Comparison of ENCODE assay signal across 27 cellular contexts in genomic region chr6:139834232-139834631, GRCh38.
"Had no signal": no experiment of that assay in that cellular context is flagged by ENCODE, and none has a peak within 500 bp of the region (broad histone marks: within the 10 kb centered on the region; RNA-seq: fewer than 3 reads in every experiment).

No MANE protein-coding gene starts in this region.

- H3K4me2 ChIP-seq: SK-N-SH had no signal

- H3K36me3 ChIP-seq: SJCRH30, WERI-Rb-1 had no signal

- H3K4me3 ChIP-seq: SJCRH30 had no signal

- H3K9me3 ChIP-seq: SJCRH30, SK-N-SH had no signal

- DNase-seq: activated CD4-positive, alpha-beta memory T cell treated with anti-CD3 and anti-CD28 coated beads, Interleukin-2, amount 10 ng/mL, durations not matched to agents 7 days and 5 days; activated CD4-positive, alpha-beta T cell treated with anti-CD3 and anti-CD28 coated beads for 36 hours; activated CD4-positive, alpha-beta T cell treated with anti-CD3 and anti-CD28 coated beads, Interleukin-2, amount 50 U/mL, for 1 hour; activated gamma-delta T cell; activated naive CD4-positive, alpha-beta T cell treated with anti-CD3 and anti-CD28 coated beads for 36 hours; activated T-cell treated with anti-CD3 and anti-CD28 coated beads for 4 hours; activated T-cell treated with anti-CD3 and anti-CD28 coated beads, Interleukin-2, amount 50 U/mL, for 48 hours; amygdala; NCI-H1092; NCI-H1417; NCI-H1694; NCI-H2029; NCI-H2107; NCI-H2171 treated with DMSO at 0.1 percent for 48 hours; NCI-H226; NCI-H526; NCI-H82; NK-92 treated with Interleukin-12 subunit alpha and Interleukin-12 subunit beta, amount 100 ng/mL, for 24 hours; OCI-M1; RPMI8226; SJCRH30; SK-N-SH; T-helper 1 cell; WERI-Rb-1 had no signal

- H3K27ac ChIP-seq: SJCRH30, WERI-Rb-1 had no signal

- H3K9ac ChIP-seq: SK-N-SH had no signal

- ATAC-seq: activated CD4-positive, alpha-beta T cell treated with anti-CD3 and anti-CD28 coated beads for 36 hours; activated T-helper 17 cell treated with anti-CD3 and anti-CD28 coated beads, Interleukin-2, amount 50 U/mL, for 72 hours; Panc1 had no signal

- FAIRE-seq: astrocyte had no signal

- H3K27me3 ChIP-seq: SJCRH30 had no signal
